Comparison of ENCODE assay signal across 18 cellular contexts in genomic region chr12:13383379-13383778, GRCh38.
DNase-seq lines count a peak whose midpoint lies in the region; ATAC-seq, FAIRE-seq and TF ChIP-seq lines count a peak whose summit lies in the region.
"Had no signal": no experiment of that assay in that cellular context is flagged by ENCODE, and none has a peak within 500 bp of the region (broad histone marks: within the 10 kb centered on the region; RNA-seq: fewer than 3 reads in every experiment).

No MANE protein-coding gene starts in this region.

- CTCF ChIA-PET in K562 (lab: Yijun Ruan, JAX; ENCODE audit: low intra/inter-chr PET ratio), result no interaction called here

- H3K9me3 ChIP-seq in K562 (replicated peaks; ENCODE audit: control insufficient read depth, insufficient read depth, low read depth, low read length), result no peaks in the 10 kb centered on the region
- no peaks in the 10 kb centered on the region for H3K9me3 ChIP-seq in lung (ENCODE audit: control insufficient read depth in 2 of 2, insufficient read depth in 1 of 2, low read length in 1 of 2)
- H3K9me3 ChIP-seq: neutrophil, SK-N-SH had no signal

- no peak for TF ChIP-seq RAD21 in K562 (CRISPR knock-in tag; conservative IDR thresholded peaks at IDR 0.05 in 1 of 2, IDR thresholded peaks at IDR 0.05 in 1 of 2)

- no peak for TF ChIP-seq POLR2A in K562 (conservative IDR thresholded peaks at IDR 0.05)
- no peak for TF ChIP-seq POLR2A in GM12891 (IDR thresholded peaks at IDR 0.05; ENCODE audit: low read depth, low read length)
- TF ChIP-seq POLR2A in H54 (IDR thresholded peaks at IDR 0.05; ENCODE audit: low read depth, low read length), result no peak

- DNase-seq in K562 (ENCODE audit: extremely low read depth in 1 of 4, low spot score in 3 of 4) (no peak), lung (ENCODE audit: low spot score) (peak; percentile 5), GM12891 (ENCODE audit: insufficient read length, low spot score) (no peak), activated gamma-delta T cell (lab: John Stamatoyannopoulos, UW) (no peak), H54 (ENCODE audit: insufficient read length, low spot score) (no peak)
- DNase-seq in activated CD4-positive, alpha-beta T cell treated with anti-CD3 and anti-CD28 coated beads, Interleukin-2, amount 50 U/mL, for 48 hours, result no peak
- DNase-seq: activated CD4-positive, CD25-positive, alpha-beta regulatory T cell; activated T-cell treated with anti-CD3 and anti-CD28 coated beads, Interleukin-2, amount 50 U/mL, for 72 hours; COR-L47; EL; H7; NCI-H146; NCI-H2227 treated with DMSO at 0.1 percent for 48 hours; SK-N-SH had no signal

- 0% methylated on average over 3 of the region's 3 CpGs for WGBS in K562 (ENCODE audit: insufficient coverage, low coverage, missing lambda C conversion rate)
- 79 to 84% methylated on average over 3 of the region's 3 CpGs for WGBS in lung, 2 donors

- TF ChIP-seq EP300 in K562 (IDR thresholded peaks at IDR 0.05; ENCODE audit: low read length), result no peak

- no peaks in the 10 kb centered on the region for H4K20me1 ChIP-seq in K562 (replicated peaks; ENCODE audit: control insufficient read depth, insufficient read depth, low read length)

- POLR2A ChIA-PET in K562 (lab: Yijun Ruan, JAX), result no interaction called here

- BruUV-seq in K562 (replicated peaks; lab: Mats Ljungman, UMichigan), result no TSS peak

- H2AFZ ChIP-seq in K562 (ENCODE audit: low read depth, low read length), result no peak overlapping the region

- H3K4me1 ChIP-seq in K562 (replicated peaks in 1 of 2; ENCODE audit: control insufficient read depth in 2 of 2, insufficient read depth in 2 of 2, low read length in 2 of 2) (no peaks in the 10 kb centered on the region), lung (ENCODE audit: control insufficient read depth in 2 of 2, insufficient read depth in 2 of 2, low read length in 2 of 2) (no peaks in the 10 kb centered on the region)

- H3K36me3 ChIP-seq in K562 (ENCODE audit: control insufficient read depth, insufficient read depth, low read length), result no peaks in the 10 kb centered on the region
- H3K36me3 ChIP-seq in lung (ENCODE audit: control insufficient read depth in 2 of 2, insufficient read depth in 2 of 2, low read length in 2 of 2), result no peaks in the 10 kb centered on the region
- H3K36me3 ChIP-seq: neutrophil had no signal

- FAIRE-seq in K562 (lab: Jason Lieb, UNC) (no peak), GM12891 (lab: Jason Lieb, UNC) (no peak), H54 (lab: Jason Lieb, UNC) (no peak)
- FAIRE-seq: astrocyte, endometrium had no signal

- H3K9ac ChIP-seq in K562 (ENCODE audit: insufficient read depth in 1 of 2, low read depth in 2 of 2, low read length in 2 of 2), result no peak overlapping the region
- H3K9ac ChIP-seq: SK-N-SH had no signal

- H3K27ac ChIP-seq in K562 (ENCODE audit: extremely low read depth, low read depth, low read length) (no peak overlapping the region), lung (ENCODE audit: low read depth in 1 of 2, low read length in 1 of 2) (no peak overlapping the region)
- H3K27ac ChIP-seq: neutrophil had no signal

- H3K4me2 ChIP-seq in K562 (ENCODE audit: insufficient read depth, low read length), result no peak overlapping the region
- H3K4me2 ChIP-seq: SK-N-SH had no signal

- no peaks in the 10 kb centered on the region for H3K79me2 ChIP-seq in K562 (ENCODE audit: control insufficient read depth, insufficient read depth, low read length)

- intact Hi-C loops in K562 (cut with micrococcal nuclease), result no loop called here

- no peaks in the 10 kb centered on the region for H3K27me3 ChIP-seq in K562 (ENCODE audit: control insufficient read depth in 2 of 2, insufficient read depth in 2 of 2, low read length in 2 of 2)
- no peaks in the 10 kb centered on the region for H3K27me3 ChIP-seq in lung (ENCODE audit: control insufficient read depth, insufficient read depth)

- in situ Hi-C loops in K562 (cut with MboI), result no loop called here

- H3K4me3 ChIP-seq in K562 (no peak overlapping the region), lung (no peak overlapping the region)

- no peaks in the 10 kb centered on the region for H3K9me1 ChIP-seq in K562 (ENCODE audit: control insufficient read depth, insufficient read depth, low read length)

- peak; percentile 48 for ATAC-seq in HG03565 (IDR thresholded peaks at IDR 0.05; ENCODE audit: unreplicated experiment)
- ATAC-seq in K562, result no peak
- no peak for ATAC-seq in lung (ENCODE audit: insufficient read depth, low FRiP score)
- ATAC-seq: activated T-cell treated with anti-CD3 and anti-CD28 coated beads, Interleukin-2, amount 50 U/mL, for 72 hours had no signal

- TF ChIP-seq CTCF in K562 (IDR thresholded peaks at IDR 0.05 in 2 of 3, conservative IDR thresholded peaks at IDR 0.05 in 1 of 3; ENCODE audit: insufficient read depth in 2 of 3, low read depth in 1 of 3, low read length in 3 of 3), result no peak
- no peak for TF ChIP-seq CTCF in lung (IDR thresholded peaks at IDR 0.05; ENCODE audit: control extremely low read depth, extremely low read depth)

TF ChIP-seq in K562, 482 proteins besides CTCF, POLR2A, EP300 and RAD21:
- TF ChIP-seq KLF16 (IDR thresholded peaks at IDR 0.05), result no peak
- TF ChIP-seq, protein P1, sequence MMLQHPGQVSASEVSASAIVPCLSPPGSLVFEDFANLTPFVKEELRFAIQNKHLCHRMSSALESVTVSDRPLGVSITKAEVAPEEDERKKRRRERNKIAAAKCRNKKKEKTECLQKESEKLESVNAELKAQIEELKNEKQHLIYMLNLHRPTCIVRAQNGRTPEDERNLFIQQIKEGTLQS (IDR thresholded peaks at IDR 0.05), result 0 out of 2 replicates have a peak, but pooled peaks have one; percentile 29
- TF ChIP-seq, protein P1 (CRISPR knock-in tag; conservative IDR thresholded peaks at IDR 0.05), result no peak

TF ChIP-seq in GM12891, 5 proteins besides CTCF, POLR2A, EP300 and RAD21:
- TF ChIP-seq POLR2AphosphoS5 (IDR thresholded peaks at IDR 0.05; ENCODE audit: low read depth, low read length) (no peak), PAX5 (IDR thresholded peaks at IDR 0.05; ENCODE audit: insufficient read depth, low read length, severe bottlenecking) (no peak), SPI1 (IDR thresholded peaks at IDR 0.05; ENCODE audit: low read depth, low read length) (no peak), TAF1 (IDR thresholded peaks at IDR 0.05; ENCODE audit: low read depth, low read length) (no peak), POU2F2 (IDR thresholded peaks at IDR 0.05; ENCODE audit: low read depth, low read length) (no peak)
